8 cellular contexts compared by ENCODE assay signal in genomic region chr13:29849731-29850212, GRCh38. TPM values are rescaled to one million over a fixed set of nuclear protein-coding genes. Genes with fewer than 3 reads are reported as not detected.
A peak's percentile ranks its signal among the peaks of the same experiment; 100 is the strongest.
DNase-seq lines count a peak whose midpoint lies in the region; ATAC-seq and TF ChIP-seq lines count a peak whose summit lies in the region.

No MANE protein-coding gene starts in this region.

- H3K27me3 Mint-ChIP-seq in CD8-positive, alpha-beta T cell (ENCODE audit: low read depth): no peaks in the 10 kb centered on the region

- H3K27ac ChIP-seq in CD8-positive, alpha-beta T cell (ENCODE audit: low read depth, low read length): peak overlapping the region; percentile 90
- no peak overlapping the region for H3K27ac ChIP-seq in iPS DF 6.9 (ENCODE audit: low read length)

- in situ Hi-C loops in SK-MEL-5 (cut with HindIII; ENCODE audit: low pct_unique_long_range_greater_than_20kb, low sequenced_read_pairs) (loop anchor here (25.0 kb wide), 1 partner anchor 263 kb away; no protein-coding TSS in a partner anchor), astrocyte of the spinal cord (cut with HindIII; ENCODE audit: low sequenced_read_pairs) (no loop called here)

- H3K9me3 ChIP-seq in CD8-positive, alpha-beta T cell (ENCODE audit: low read length): no peaks in the 10 kb centered on the region
- H3K9me3 ChIP-seq in iPS DF 6.9 (ENCODE audit: control insufficient read depth, insufficient read depth, low read length): no peaks in the 10 kb centered on the region

- no peaks in the 10 kb centered on the region for H3K9me3 Mint-ChIP-seq in CD8-positive, alpha-beta T cell

- TF ChIP-seq CTCF in CD8-positive, alpha-beta T cell (IDR thresholded peaks at IDR 0.05): no peak
- no peak for TF ChIP-seq CTCF in astrocyte of the spinal cord (IDR thresholded peaks at IDR 0.05; ENCODE audit: low read depth, low read length)

- H3K36me3 ChIP-seq in CD8-positive, alpha-beta T cell (ENCODE audit: insufficient read depth, low read length): no peaks in the 10 kb centered on the region
- no peaks in the 10 kb centered on the region for H3K36me3 ChIP-seq in iPS DF 6.9 (ENCODE audit: control insufficient read depth, insufficient read depth, low read length)

- intact Hi-C loops in CD8-positive, alpha-beta T cell (cut with DNase I, micrococcal nuclease): loop anchor here (1.0 to 10.0 kb wide), 16 partner anchors 79 to 1313 kb away; partner anchors contain the start of genes HSPH1 (in 2 of the 2), KATNAL1 (in 2 of the 2), USPL1 (in 2 of the 2) and HMGB1 (in 1 of the 2)

- WGBS in iPS DF 6.9 (ENCODE audit: insufficient coverage, insufficient read length): no CpG with 5 or more reads among the region's 50 CpGs

- POLR2A ChIA-PET in CD8-positive, alpha-beta T cell (lab: Charles Lee): interaction anchor here (0.7 to 2.9 kb wide), 18 partner anchors 8 to 767 kb away, joined by 3 to 44 read pairs (median 4); partner anchors contain the start of genes HMGB1, KATNAL1 and USPL1

- H3K4me3 ChIP-seq in CD8-positive, alpha-beta T cell (ENCODE audit: low read depth, low read length): peak overlapping the region; percentile 86
- H3K4me3 ChIP-seq in astrocyte of the spinal cord (ENCODE audit: low read depth, low read length): peak overlapping the region; percentile 67
- peak overlapping the region; percentile 84 for H3K4me3 ChIP-seq in iPS DF 6.9 (ENCODE audit: low read length)

- peaks cover 17% of the 10 kb centered on the region for H3K36me3 Mint-ChIP-seq in CD8-positive, alpha-beta T cell

- DNase-seq in CD8-positive, alpha-beta T cell: peak in 5 of 7 experiments; percentile 9 to 63 (median 29)
- DNase-seq in SK-MEL-5 (ENCODE audit: low read depth, low spot score) (peak; percentile 40), astrocyte of the spinal cord (ENCODE audit: low read depth, low spot score) (peak; percentile 70), iPS DF 6.9 (ENCODE audit: low read depth, low spot score) (no peak), renal cortical epithelial cell (ENCODE audit: low read depth) (peak; percentile 70), KG1 (lab: John Stamatoyannopoulos, UW) (no peak)

- peaks cover 15% of the 10 kb centered on the region for H3K4me1 ChIP-seq in CD8-positive, alpha-beta T cell (ENCODE audit: insufficient read depth, low read length)
- peaks cover 2% of the 10 kb centered on the region; the same call in 1 of the 2 replicates for H3K4me1 ChIP-seq in iPS DF 6.9 (ENCODE audit: control insufficient read depth, insufficient read depth, low read length)

- peak overlapping the region; percentile 93 for H3K4me3 Mint-ChIP-seq in CD8-positive, alpha-beta T cell

- peak overlapping the region; percentile 92 for H3K27ac Mint-ChIP-seq in CD8-positive, alpha-beta T cell

- CTCF ChIA-PET in CD8-positive, alpha-beta T cell (lab: Charles Lee): interaction anchor here (0.9 to 3.2 kb wide), 9 partner anchors 8 to 295 kb away, joined by 3 to 32 read pairs (median 3); no protein-coding TSS in a partner anchor

- no peaks in the 10 kb centered on the region for H3K27me3 ChIP-seq in CD8-positive, alpha-beta T cell (ENCODE audit: insufficient read depth, low read length)
- H3K27me3 ChIP-seq in iPS DF 6.9 (ENCODE audit: control insufficient read depth, insufficient read depth, low read length): no peaks in the 10 kb centered on the region

- peak; percentile 2 for ATAC-seq in CD8-positive, alpha-beta T cell
- ATAC-seq in GM19324 (IDR thresholded peaks at IDR 0.05; ENCODE audit: low FRiP score, unreplicated experiment) (peak; percentile 43), HG03354 (IDR thresholded peaks at IDR 0.05; ENCODE audit: poor library complexity, severe bottlenecking, unreplicated experiment) (peak; percentile 38)

- H3K4me1 Mint-ChIP-seq in CD8-positive, alpha-beta T cell (ENCODE audit: low read depth): peaks cover 29% of the 10 kb centered on the region

RNA-seq across cellular contexts. Expression of gene UBL3, which starts 0.6 kb away (rescaled TPM):
- 10 to 100 TPM; 40.0 to 43.1 TPM for total RNA-seq in CD8-positive, alpha-beta T cell
- 84.9 and 89.2 TPM in 2 replicates for total RNA-seq in SK-MEL-5 (2014; rRNA removed; shearing (Covaris generic))
- polyA plus RNA-seq in SK-MEL-5 (2015; cell fraction: cytosol; rRNA removed): 89.8 and 121 TPM in 2 replicates
- 41.0 and 56.2 TPM in 2 replicates for polyA plus RNA-seq in SK-MEL-5 (2015; cell fraction: nucleus; rRNA removed)
- total RNA-seq in renal cortical epithelial cell: 18.9 and 49.9 TPM in 2 replicates

Comparison
In these comparisons a context has a peak if more than half of its experiments do, and no peak if none do; other contexts are left out.
1. DNase-seq: peak in CD8-positive, alpha-beta T cell (5 of 7), SK-MEL-5 (single experiment), astrocyte of the spinal cord (single experiment) and renal cortical epithelial cell (single experiment); none in iPS DF 6.9 (single experiment) and KG1 (single experiment).
2. Peak in every context shown above with its lines, with median percentiles within 50 percentile points of each other: ATAC-seq and H3K4me3 ChIP-seq.